In the genomic region with DNA sequence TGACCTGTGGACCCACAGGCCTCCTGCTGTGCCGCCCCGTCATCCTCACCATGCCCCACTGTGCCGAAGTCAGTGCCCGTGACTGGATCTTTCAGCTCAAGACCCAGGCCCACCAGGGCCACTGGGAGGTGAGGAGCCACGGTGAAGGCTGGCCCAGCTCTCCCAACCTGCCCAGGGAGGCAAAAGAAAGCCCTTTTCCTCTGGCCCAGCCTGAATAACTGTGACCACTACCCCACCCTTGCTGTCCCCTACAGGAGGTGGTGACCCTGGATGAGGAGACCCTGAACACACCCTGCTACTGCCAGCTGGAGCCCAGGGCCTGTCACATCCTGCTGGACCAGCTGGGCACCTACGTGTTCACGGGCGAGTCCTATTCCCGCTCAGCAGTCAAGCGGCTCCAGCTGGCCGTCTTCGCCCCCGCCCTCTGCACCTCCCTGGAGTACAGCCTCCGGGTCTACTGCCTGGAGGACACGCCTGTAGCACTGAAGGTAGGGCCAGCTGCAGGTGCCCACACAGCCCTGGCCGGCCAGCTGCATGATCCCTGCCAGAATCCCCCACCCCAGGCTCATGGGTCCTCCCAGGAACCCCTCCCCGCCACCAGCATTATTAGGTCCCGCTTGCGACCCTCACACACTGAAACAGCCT, we compare ENCODE assay signal across 16 cellular contexts. TPM values are rescaled to one million over a fixed set of nuclear protein-coding genes. Genes with fewer than 3 reads are reported as not detected.
DNase-seq lines count a peak whose midpoint lies in the region; ATAC-seq and TF ChIP-seq lines count a peak whose summit lies in the region.
"Had no signal": no experiment of that assay in that cellular context is flagged by ENCODE, and none has a peak within 500 bp of the region (broad histone marks: within the 10 kb centered on the region; RNA-seq: fewer than 3 reads in every experiment).

No MANE protein-coding gene starts in this region.

- CTCF ChIA-PET in RWPE1 (lab: Yijun Ruan, JAX) = interaction anchor here (0.6 to 1.3 kb wide), 5 partner anchors 15 to 181 kb away, joined by 3 to 4 read pairs (median 3); no protein-coding TSS in a partner anchor

- 66% methylated on average over 19 of the region's 19 CpGs for WGBS in prostate gland

- H3K36me3 ChIP-seq in prostate gland (no peaks in the 10 kb centered on the region), ascending aorta (peaks cover 3 to 14% of the 10 kb centered on the region in 2 donors)
- H3K36me3 ChIP-seq: neutrophil had no signal

- peak; percentile 83 for ATAC-seq in left colon
- ATAC-seq: activated naive CD4-positive, alpha-beta T cell treated with anti-CD3 and anti-CD28 coated beads, Interleukin-2, amount 50 U/mL, for 72 hours; activated T-cell treated with anti-CD3 and anti-CD28 coated beads, Interleukin-2, amount 50 U/mL, for 72 hours had no signal

- DNase-seq in NCI-H2196 (lab: John Stamatoyannopoulos, UW; ENCODE audit: unreplicated experiment) (peak; percentile 36), RWPE1 (ENCODE audit: low spot score) (no peak), left colon (peak; percentile 64 to 68), prostate gland (ENCODE audit: low spot score) (peak; percentile 29), GOT3 (lab: John Stamatoyannopoulos, UW) (no peak), ascending aorta (ENCODE audit: low spot score in 2 of 2) (no peak)
- no peak for DNase-seq in stimulated activated naive CD4-positive, alpha-beta T cell treated with Interleukin-2 at 50 U/mL for 16 hours (lab: John Stamatoyannopoulos, UW)
- DNase-seq: activated CD4-positive, alpha-beta T cell treated with anti-CD3 and anti-CD28 coated beads for 1 hour; activated T-cell treated with anti-CD3 and anti-CD28 coated beads, Interleukin-2, amount 50 U/mL, for 72 hours; COR-L47; Kasumi-1; NCI-H1105; retina; testis had no signal

- no peaks in the 10 kb centered on the region for H3K27me3 ChIP-seq in prostate gland (replicated peaks; ENCODE audit: insufficient read depth)
- H3K27me3 ChIP-seq in ascending aorta = no peaks in the 10 kb centered on the region
- H3K27me3 ChIP-seq: neutrophil, testis had no signal

- intact Hi-C loops in left colon (cut with DNase I, micrococcal nuclease) (no loop called here), prostate gland (cut with DNase I) (no loop called here), ascending aorta (cut with DNase I) (no loop called here)

- H3K4me3 ChIP-seq in prostate gland (no peak overlapping the region), ascending aorta (no peak overlapping the region)
- H3K4me3 ChIP-seq: testis had no signal

- no peaks in the 10 kb centered on the region for H3K4me1 ChIP-seq in prostate gland (replicated peaks)
- H3K4me1 ChIP-seq in ascending aorta = no peaks in the 10 kb centered on the region

- peak overlapping the region; percentile 52 for H3K27ac ChIP-seq in RWPE1
- H3K27ac ChIP-seq in prostate gland = peak overlapping the region in 1 of 2 donors; percentile 60
- no peak overlapping the region for H3K27ac ChIP-seq in ascending aorta
- H3K27ac ChIP-seq: neutrophil, testis had no signal

- POLR2A ChIA-PET in RWPE1 (lab: Yijun Ruan, JAX; ENCODE audit: low non-redundant PET) = no interaction called here

- TF ChIP-seq CTCF in RWPE1 (conservative IDR thresholded peaks at IDR 0.05; ENCODE audit: low read depth) = no peak
- no peak for TF ChIP-seq CTCF in prostate gland (IDR thresholded peaks at IDR 0.05)
- TF ChIP-seq CTCF in ascending aorta (IDR thresholded peaks at IDR 0.05) = no peak

- no peaks in the 10 kb centered on the region for H3K9me3 ChIP-seq in prostate gland
- no peaks in the 10 kb centered on the region for H3K9me3 ChIP-seq in ascending aorta
- H3K9me3 ChIP-seq: neutrophil, testis had no signal

- no peak for TF ChIP-seq POLR2A in prostate gland (IDR thresholded peaks at IDR 0.05)

RNA-seq across cellular contexts. Expression of a gene that starts 25.5 kb away (rescaled TPM):
- total RNA-seq in left colon (1 to 10 TPM; 4.1 to 6.7 TPM), prostate gland (10 to 100 TPM in 1 of 2 donors, 1 to 10 TPM in 1; 4.6 to 12.7 TPM), ascending aorta (0.64 TPM)

Comparison
In these comparisons a context has a peak if more than half of its experiments do, and no peak if none do; other contexts are left out.
1. DNase-seq: peak in NCI-H2196 (single experiment), left colon (2 of 2) and prostate gland (single experiment); none in RWPE1 (single experiment), GOT3 (single experiment), ascending aorta (0 of 2) and stimulated activated naive CD4-positive, alpha-beta T cell treated with Interleukin-2 at 50 U/mL for 16 hours (single experiment).